Comparison of ENCODE assay signal across 8 cellular contexts in the genomic region with DNA sequence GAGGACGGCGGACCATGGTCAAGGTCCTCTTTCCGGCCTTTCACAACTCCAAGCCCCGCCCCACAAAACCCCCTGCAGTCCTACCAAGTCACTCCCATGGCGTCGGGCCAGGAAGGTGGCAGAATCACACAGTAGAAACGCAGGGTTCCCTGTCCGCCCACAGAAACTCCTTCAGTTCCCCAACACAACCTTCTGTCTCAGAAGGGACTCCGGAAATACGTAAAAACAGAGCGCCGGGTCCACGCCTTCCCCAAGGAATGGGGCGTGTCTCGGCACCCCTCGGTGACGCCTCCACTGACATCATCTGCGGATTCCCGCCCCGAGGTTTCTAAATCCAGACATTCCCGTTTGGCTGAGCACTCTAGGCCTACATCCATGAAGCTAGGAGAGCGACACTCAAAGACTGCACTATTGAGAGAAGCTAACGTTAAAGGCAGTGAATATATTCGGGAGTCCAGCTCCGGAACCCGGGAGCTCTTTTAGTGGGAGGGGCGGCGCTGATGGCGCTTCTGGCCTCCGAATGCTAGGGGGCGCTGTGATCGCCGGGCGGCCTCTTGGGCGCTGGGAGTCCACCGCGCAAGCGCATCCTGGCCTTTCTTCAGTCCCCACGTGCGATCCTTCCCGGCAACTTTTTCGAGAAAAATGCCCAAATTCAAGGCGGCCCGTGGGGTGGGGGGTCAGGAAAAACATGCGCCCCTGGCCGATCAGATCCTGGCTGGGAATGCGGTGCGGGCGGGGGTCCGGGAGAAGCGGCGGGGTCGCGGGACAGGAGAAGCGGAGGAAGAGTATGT. TPM values are rescaled to one million over a fixed set of nuclear protein-coding genes. Genes with fewer than 3 reads are reported as not detected.
DNase-seq lines count a peak whose midpoint lies in the region; ATAC-seq and TF ChIP-seq lines count a peak whose summit lies in the region.

A gene with protein sequence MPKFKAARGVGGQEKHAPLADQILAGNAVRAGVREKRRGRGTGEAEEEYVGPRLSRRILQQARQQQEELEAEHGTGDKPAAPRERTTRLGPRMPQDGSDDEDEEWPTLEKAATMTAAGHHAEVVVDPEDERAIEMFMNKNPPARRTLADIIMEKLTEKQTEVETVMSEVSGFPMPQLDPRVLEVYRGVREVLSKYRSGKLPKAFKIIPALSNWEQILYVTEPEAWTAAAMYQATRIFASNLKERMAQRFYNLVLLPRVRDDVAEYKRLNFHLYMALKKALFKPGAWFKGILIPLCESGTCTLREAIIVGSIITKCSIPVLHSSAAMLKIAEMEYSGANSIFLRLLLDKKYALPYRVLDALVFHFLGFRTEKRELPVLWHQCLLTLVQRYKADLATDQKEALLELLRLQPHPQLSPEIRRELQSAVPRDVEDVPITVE (plus strand): TSS at position 579 of the 791 bp plus-strand sequence. CDS start 64 bp downstream, at position 643.
A gene with protein sequence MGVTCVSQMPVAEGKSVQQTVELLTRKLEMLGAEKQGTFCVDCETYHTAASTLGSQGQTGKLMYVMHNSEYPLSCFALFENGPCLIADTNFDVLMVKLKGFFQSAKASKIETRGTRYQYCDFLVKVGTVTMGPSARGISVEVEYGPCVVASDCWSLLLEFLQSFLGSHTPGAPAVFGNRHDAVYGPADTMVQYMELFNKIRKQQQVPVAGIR (minus strand): TSS at position 219 of the 791 bp plus-strand sequence. CDS start 121 bp downstream, at position 98.

- H3K4me1 ChIP-seq in BE2C: no peaks in the 10 kb centered on the region; the same call in 1 of the 2 replicates

- peak; percentile 88 for ATAC-seq in HG03432 (IDR thresholded peaks at IDR 0.05; ENCODE audit: unreplicated experiment)

- TF ChIP-seq POLR2A in GM19099 (IDR thresholded peaks at IDR 0.05; ENCODE audit: extremely low read depth, insufficient read length, low read depth): peak; percentile 68

- TF ChIP-seq CTCF in BE2C (IDR thresholded peaks at IDR 0.05; ENCODE audit: low read depth, low read length): peak; percentile 90
- peak; percentile 99 for TF ChIP-seq CTCF in kidney epithelial cell (IDR thresholded peaks at IDR 0.05; ENCODE audit: insufficient read depth, low read length, poor library complexity, severe bottlenecking)

- H3K36me3 ChIP-seq in BE2C (peaks cover 42% of the 10 kb centered on the region), kidney epithelial cell (ENCODE audit: control insufficient read depth, insufficient read depth, low read length) (peaks cover 2% of the 10 kb centered on the region)

- H3K27me3 ChIP-seq in BE2C (no peaks in the 10 kb centered on the region), kidney epithelial cell (ENCODE audit: control insufficient read depth, insufficient read depth, low read length) (no peaks in the 10 kb centered on the region)

- peak within 1 kb of the TSS; percentile 99 for H3K4me3 ChIP-seq in BE2C (ENCODE audit: low read depth, low read length)
- peak within 1 kb of the TSS; percentile 98 for H3K4me3 ChIP-seq in kidney epithelial cell (ENCODE audit: low read depth, low read length)

- H3K9me3 ChIP-seq in BE2C: no peaks in the 10 kb centered on the region

- DNase-seq in BE2C: peak; percentile 92
- peak; percentile 94 for DNase-seq in NCI-H460 (ENCODE audit: extremely low read depth, low read depth)
- peak; percentile 90 for DNase-seq in activated CD4-positive, alpha-beta T cell treated with anti-CD3 and anti-CD28 coated beads for 1 hour
- DNase-seq in cerebellum (ENCODE audit: low spot score): peak; percentile 96
- DNase-seq in kidney epithelial cell (ENCODE audit: low read depth): peak; percentile 81
- peak; percentile 88 to 91 for DNase-seq in stimulated activated CD4-positive, alpha-beta T cell treated with anti-CD3 and anti-CD28 coated beads, Interleukin-15, amount 100 ng/mL, for 48 hours (ENCODE audit: low read depth in 2 of 2)

RNA-seq across cellular contexts. Expression of the first gene that starts in this region (rescaled TPM):
- 193 TPM for polyA plus RNA-seq in BE2C (2012; ENCODE audit: insufficient read depth, insufficient read length, low read depth)
- total RNA-seq in NCI-H460 (2014; rRNA removed; shearing (Covaris generic)): 21.4 and 25.1 TPM in 2 replicates
- polyA plus RNA-seq in NCI-H460 (2014; cell fraction: nucleus; rRNA removed): 22.2 and 23.4 TPM in 2 replicates
- total RNA-seq in cerebellum: 10.3 TPM
- total RNA-seq in kidney epithelial cell: 16.9 and 22.9 TPM in 2 replicates

RNA-seq across cellular contexts. Expression of the second gene that starts in this region (rescaled TPM):
- polyA plus RNA-seq in BE2C (2012; ENCODE audit: insufficient read depth, insufficient read length, low read depth): 14.9 TPM
- 19.8 and 21.2 TPM in 2 replicates for total RNA-seq in NCI-H460 (2014; rRNA removed; shearing (Covaris generic))
- polyA plus RNA-seq in NCI-H460 (2014; cell fraction: nucleus; rRNA removed): 23.2 and 30.1 TPM in 2 replicates
- 17.6 TPM for total RNA-seq in cerebellum
- 21.5 and 25.0 TPM in 2 replicates for total RNA-seq in kidney epithelial cell

Comparison
In these comparisons a context has a peak if more than half of its experiments do, and no peak if none do; other contexts are left out.
1. Peak in every context shown above with its lines: DNase-seq, ATAC-seq and H3K4me3 ChIP-seq.